3 cellular contexts compared by ENCODE assay signal in genomic region chr1:78331799-78332198, GRCh38.
TF ChIP-seq lines count a peak whose summit lies in the region.

No MANE protein-coding gene starts in this region.

TF ChIP-seq in SK-N-SH, 30 proteins besides CTCF, POLR2A, EP300 and RAD21 (continues in another document):
- TF ChIP-seq USF2 (IDR thresholded peaks at IDR 0.05; ENCODE audit: borderline replicate concordance, low read depth, low read length), result no peak
- no peak for TF ChIP-seq ZBTB33 (IDR thresholded peaks at IDR 0.05; ENCODE audit: borderline replicate concordance, low read depth)
- TF ChIP-seq SMC3 (IDR thresholded peaks at IDR 0.05; ENCODE audit: low read depth, low read length), result no peak
- no peak for TF ChIP-seq REST (IDR thresholded peaks at IDR 0.05; ENCODE audit: low read depth, low read length)
- TF ChIP-seq, protein P1, sequence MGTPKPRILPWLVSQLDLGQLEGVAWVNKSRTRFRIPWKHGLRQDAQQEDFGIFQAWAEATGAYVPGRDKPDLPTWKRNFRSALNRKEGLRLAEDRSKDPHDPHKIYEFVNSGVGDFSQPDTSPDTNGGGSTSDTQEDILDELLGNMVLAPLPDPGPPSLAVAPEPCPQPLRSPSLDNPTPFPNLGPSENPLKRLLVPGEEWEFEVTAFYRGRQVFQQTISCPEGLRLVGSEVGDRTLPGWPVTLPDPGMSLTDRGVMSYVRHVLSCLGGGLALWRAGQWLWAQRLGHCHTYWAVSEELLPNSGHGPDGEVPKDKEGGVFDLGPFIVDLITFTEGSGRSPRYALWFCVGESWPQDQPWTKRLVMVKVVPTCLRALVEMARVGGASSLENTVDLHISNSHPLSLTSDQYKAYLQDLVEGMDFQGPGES (IDR thresholded peaks at IDR 0.05; ENCODE audit: low read depth, low read length), result no peak
- TF ChIP-seq MAX (IDR thresholded peaks at IDR 0.05; ENCODE audit: low read depth), result no peak
- no peak for TF ChIP-seq GATA2 (CRISPR knock-in tag; IDR thresholded peaks at IDR 0.05)
- no peak for TF ChIP-seq TEAD4 (IDR thresholded peaks at IDR 0.05; ENCODE audit: borderline replicate concordance, insufficient read depth)

TF ChIP-seq in SK-N-SH treated with all-trans-retinoic acid at 6 μM for 48 hours, 23 proteins besides CTCF, POLR2A, EP300 and RAD21 (continued from another document):
- TF ChIP-seq CSRNP3 (CRISPR knock-in tag; IDR thresholded peaks at IDR 0.05) (no peak), POU6F1 (CRISPR knock-in tag; IDR thresholded peaks at IDR 0.05; ENCODE audit: borderline replicate concordance, low read depth) (no peak), ARNTL (CRISPR knock-in tag; IDR thresholded peaks at IDR 0.05; ENCODE audit: borderline replicate concordance, low read depth) (no peak), ZFP3 (CRISPR knock-in tag; IDR thresholded peaks at IDR 0.05) (no peak), ISL1 (CRISPR knock-in tag; IDR thresholded peaks at IDR 0.05) (no peak), ZC3H10 (CRISPR knock-in tag; IDR thresholded peaks at IDR 0.05) (no peak), TOX (CRISPR knock-in tag; IDR thresholded peaks at IDR 0.05; ENCODE audit: borderline replicate concordance) (no peak), ZFP30 (CRISPR knock-in tag; IDR thresholded peaks at IDR 0.05) (no peak), RARB (CRISPR knock-in tag; IDR thresholded peaks at IDR 0.05) (no peak), ESRRG (CRISPR knock-in tag; IDR thresholded peaks at IDR 0.05) (no peak), BACH2 (CRISPR knock-in tag; IDR thresholded peaks at IDR 0.05; ENCODE audit: borderline replicate concordance) (no peak), ZNF70 (CRISPR knock-in tag; IDR thresholded peaks at IDR 0.05) (no peak), ZNF8 (CRISPR knock-in tag; IDR thresholded peaks at IDR 0.05) (no peak), GLIS3 (CRISPR knock-in tag; IDR thresholded peaks at IDR 0.05) (no peak), TCF4 (CRISPR knock-in tag; IDR thresholded peaks at IDR 0.05; ENCODE audit: borderline replicate concordance) (no peak)
- TF ChIP-seq, protein P2, sequence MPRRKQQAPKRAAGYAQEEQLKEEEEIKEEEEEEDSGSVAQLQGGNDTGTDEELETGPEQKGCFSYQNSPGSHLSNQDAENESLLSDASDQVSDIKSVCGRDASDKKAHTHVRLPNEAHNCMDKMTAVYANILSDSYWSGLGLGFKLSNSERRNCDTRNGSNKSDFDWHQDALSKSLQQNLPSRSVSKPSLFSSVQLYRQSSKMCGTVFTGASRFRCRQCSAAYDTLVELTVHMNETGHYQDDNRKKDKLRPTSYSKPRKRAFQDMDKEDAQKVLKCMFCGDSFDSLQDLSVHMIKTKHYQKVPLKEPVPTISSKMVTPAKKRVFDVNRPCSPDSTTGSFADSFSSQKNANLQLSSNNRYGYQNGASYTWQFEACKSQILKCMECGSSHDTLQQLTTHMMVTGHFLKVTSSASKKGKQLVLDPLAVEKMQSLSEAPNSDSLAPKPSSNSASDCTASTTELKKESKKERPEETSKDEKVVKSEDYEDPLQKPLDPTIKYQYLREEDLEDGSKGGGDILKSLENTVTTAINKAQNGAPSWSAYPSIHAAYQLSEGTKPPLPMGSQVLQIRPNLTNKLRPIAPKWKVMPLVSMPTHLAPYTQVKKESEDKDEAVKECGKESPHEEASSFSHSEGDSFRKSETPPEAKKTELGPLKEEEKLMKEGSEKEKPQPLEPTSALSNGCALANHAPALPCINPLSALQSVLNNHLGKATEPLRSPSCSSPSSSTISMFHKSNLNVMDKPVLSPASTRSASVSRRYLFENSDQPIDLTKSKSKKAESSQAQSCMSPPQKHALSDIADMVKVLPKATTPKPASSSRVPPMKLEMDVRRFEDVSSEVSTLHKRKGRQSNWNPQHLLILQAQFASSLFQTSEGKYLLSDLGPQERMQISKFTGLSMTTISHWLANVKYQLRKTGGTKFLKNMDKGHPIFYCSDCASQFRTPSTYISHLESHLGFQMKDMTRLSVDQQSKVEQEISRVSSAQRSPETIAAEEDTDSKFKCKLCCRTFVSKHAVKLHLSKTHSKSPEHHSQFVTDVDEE (CRISPR knock-in tag; IDR thresholded peaks at IDR 0.05), result no peak
- TF ChIP-seq, protein P3, sequence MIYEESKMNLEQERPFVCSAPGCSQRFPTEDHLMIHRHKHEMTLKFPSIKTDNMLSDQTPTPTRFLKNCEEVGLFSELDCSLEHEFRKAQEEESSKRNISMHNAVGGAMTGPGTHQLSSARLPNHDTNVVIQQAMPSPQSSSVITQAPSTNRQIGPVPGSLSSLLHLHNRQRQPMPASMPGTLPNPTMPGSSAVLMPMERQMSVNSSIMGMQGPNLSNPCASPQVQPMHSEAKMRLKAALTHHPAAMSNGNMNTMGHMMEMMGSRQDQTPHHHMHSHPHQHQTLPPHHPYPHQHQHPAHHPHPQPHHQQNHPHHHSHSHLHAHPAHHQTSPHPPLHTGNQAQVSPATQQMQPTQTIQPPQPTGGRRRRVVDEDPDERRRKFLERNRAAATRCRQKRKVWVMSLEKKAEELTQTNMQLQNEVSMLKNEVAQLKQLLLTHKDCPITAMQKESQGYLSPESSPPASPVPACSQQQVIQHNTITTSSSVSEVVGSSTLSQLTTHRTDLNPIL (CRISPR knock-in tag; IDR thresholded peaks at IDR 0.05; ENCODE audit: low read depth), result no peak
TF ChIP-seq in SK-N-SH treated with all-trans-retinoic acid at 6 μM for 48 hours: peak in this region for 0.

TF ChIP-seq in GM23338, 12 proteins besides CTCF, POLR2A, EP300 and RAD21 (continued from another document):
- TF ChIP-seq REST (IDR thresholded peaks at IDR 0.05; ENCODE audit: unreplicated experiment), result no peak
- no peak for TF ChIP-seq ZNF114 (CRISPR knock-in tag; IDR thresholded peaks at IDR 0.05)
- TF ChIP-seq ZNF462 (CRISPR knock-in tag; IDR thresholded peaks at IDR 0.05), result no peak
- no peak for TF ChIP-seq EZH2 (IDR thresholded peaks at IDR 0.05; ENCODE audit: low read depth, unreplicated experiment)
